ENCODE assay signal across 32 cellular contexts in the genomic region with DNA sequence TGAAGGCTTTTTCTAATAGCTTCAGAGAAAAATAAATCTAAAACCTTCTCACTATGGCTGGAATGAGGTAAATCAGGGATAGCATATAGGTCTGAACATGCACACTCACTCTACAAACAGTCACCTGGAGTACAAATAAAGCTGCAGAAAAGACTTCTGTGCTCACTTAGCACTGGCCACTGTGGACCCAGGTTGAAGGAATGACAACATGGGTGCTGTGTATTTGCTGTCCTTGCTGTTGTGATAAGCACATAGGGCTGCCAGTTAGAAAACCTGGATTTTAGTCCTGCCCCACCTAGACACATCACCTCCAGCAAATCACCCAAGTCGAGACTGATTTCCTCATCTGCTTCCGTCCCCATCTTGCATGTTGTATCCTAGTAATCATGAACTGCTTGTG. TPM values are rescaled to one million over a fixed set of nuclear protein-coding genes. Genes with fewer than 3 reads are reported as not detected.
"Had no signal": no experiment of that assay in that cellular context is flagged by ENCODE, and none has a peak within 500 bp of the region (broad histone marks: within the 10 kb centered on the region; RNA-seq: fewer than 3 reads in every experiment).

No MANE protein-coding gene starts in this region.

- H3K4me1 ChIP-seq: ascending aorta, breast epithelium, esophagus squamous epithelium, gastroesophageal sphincter, heart right ventricle had no signal

- H3K9me3 ChIP-seq: ascending aorta, breast epithelium, esophagus squamous epithelium, gastroesophageal sphincter, heart right ventricle had no signal

- H3K27me3 ChIP-seq: ascending aorta, breast epithelium, esophagus squamous epithelium, gastroesophageal sphincter, heart right ventricle had no signal

- H3K4me1 Mint-ChIP-seq: activated CD4-positive, alpha-beta T cell treated with anti-CD3 and anti-CD28 coated beads for 36 hours; activated CD4-positive, alpha-beta T cell treated with anti-CD3 and anti-CD28 coated beads, Interleukin-2, amount 10 ng/mL, durations not matched to agents 24 days and 14 days; activated naive CD4-positive, alpha-beta T cell treated with anti-CD3 and anti-CD28 coated beads, Interleukin-2, amount 10 ng/mL, durations not matched to agents 7 days and 5 days; activated naive CD8-positive, alpha-beta T cell treated with anti-CD3 and anti-CD28 coated beads, Interleukin-2, amount 10 ng/mL, durations not matched to agents 7 days and 5 days; brain; central memory CD8-positive, alpha-beta T cell had no signal

- H3K9me3 Mint-ChIP-seq: activated CD4-positive, alpha-beta memory T cell treated with anti-CD3 and anti-CD28 coated beads for 36 hours; activated CD4-positive, alpha-beta T cell treated with anti-CD3 and anti-CD28 coated beads, Interleukin-2, amount 10 ng/mL, durations not matched to agents 24 days and 14 days; activated naive CD4-positive, alpha-beta T cell treated with anti-CD3 and anti-CD28 coated beads, Interleukin-2, amount 10 ng/mL, durations not matched to agents 7 days and 5 days; activated naive CD4-positive, alpha-beta T cell treated with anti-CD3 and anti-CD28 coated beads, Interleukin-2, amount 50 U/mL, for 72 hours; activated naive CD8-positive, alpha-beta T cell treated with anti-CD3 and anti-CD28 coated beads, Interleukin-2, amount 10 ng/mL, durations not matched to agents 7 days and 5 days; activated T-helper 1 cell treated with anti-CD3 and anti-CD28 coated beads, Interleukin-12 subunit alpha, Interleukin-12 subunit beta, Interleukin-2, Interleukin-4 antibody, amounts not matched to agents 30 ng/mL and 10 ng/mL and 1 ng/mL, durations not matched to agents 14 hours and 24 hours and 36 hours; activated T-helper 2 cell treated with anti-CD3 and anti-CD28 coated beads, Interferon-gamma antibody, Interleukin-2, Interleukin-4, amounts not matched to agents 10 μg/mL and 5 μg/mL and 100 μg/mL, durations not matched to agents 14 hours and 24 hours and 36 hours; brain; central memory CD8-positive, alpha-beta T cell; dendritic cell treated with granulocyte-macrophage colony-stimulating factor and Interleukin-4, amounts not matched to agents 40 ng/mL and 50 ng/mL, for 4 days; endodermal cell had no signal

- H3K27ac ChIP-seq: ascending aorta, breast epithelium, coronary artery, dorsolateral prefrontal cortex, esophagus squamous epithelium, gastroesophageal sphincter, heart right ventricle had no signal

- H3K27me3 Mint-ChIP-seq: activated CD4-positive, alpha-beta memory T cell treated with anti-CD3 and anti-CD28 coated beads for 36 hours; activated CD4-positive, alpha-beta T cell treated with anti-CD3 and anti-CD28 coated beads for 36 hours; brain; central memory CD8-positive, alpha-beta T cell; dendritic cell treated with granulocyte-macrophage colony-stimulating factor and Interleukin-4, amounts not matched to agents 40 ng/mL and 50 ng/mL, for 4 days had no signal

- DNase-seq: activated CD4-positive, alpha-beta memory T cell treated with anti-CD3 and anti-CD28 coated beads for 36 hours; activated CD4-positive, alpha-beta T cell treated with anti-CD3 and anti-CD28 coated beads for 36 hours; activated CD4-positive, alpha-beta T cell treated with anti-CD3 and anti-CD28 coated beads, Interleukin-2, amount 10 ng/mL, durations not matched to agents 24 days and 14 days; activated CD4-positive, CD25-positive, alpha-beta regulatory T cell; activated CD4-positive, CD25-positive, alpha-beta regulatory T cell treated with anti-CD3 and anti-CD28 coated beads, Interleukin-2, amount 50 U/mL, for 72 hours; activated CD8-positive, alpha-beta memory T cell treated with anti-CD3 and anti-CD28 coated beads, Interleukin-2, amount 10 ng/mL, durations not matched to agents 7 days and 5 days; activated CD8-positive, alpha-beta memory T cell treated with anti-CD3 and anti-CD28 coated beads, Interleukin-2, amount 50 U/mL, for 4 hours; activated CD8-positive, alpha-beta T cell treated with anti-CD3 and anti-CD28 coated beads, Interleukin-2, amount 10 ng/mL, durations not matched to agents 7 days and 5 days; activated effector memory CD4-positive, alpha-beta T cell treated with anti-CD3 and anti-CD28 coated beads, Interleukin-2, amount 50 U/mL, for 16 hours; activated naive CD4-positive, alpha-beta T cell; activated naive CD4-positive, alpha-beta T cell treated with anti-CD3 and anti-CD28 coated beads, Interleukin-2, amount 10 ng/mL, durations not matched to agents 7 days and 5 days; activated naive CD8-positive, alpha-beta T cell treated with anti-CD3 and anti-CD28 coated beads, Interleukin-2, amount 10 ng/mL, durations not matched to agents 7 days and 5 days; activated T-cell treated with anti-CD3 and anti-CD28 coated beads, Interleukin-2, amount 50 U/mL, for 1 hour; activated T-cell treated with anti-CD3 and anti-CD28 coated beads, Interleukin-2, amount 50 U/mL, for 48 hours; dorsolateral prefrontal cortex; effector memory CD4-positive, alpha-beta T cell; endodermal cell; erythroblast; esophagus squamous epithelium; foreskin melanocyte; heart right ventricle; T-helper 2 cell had no signal

- H3K4me3 Mint-ChIP-seq: activated CD4-positive, alpha-beta memory T cell treated with anti-CD3 and anti-CD28 coated beads for 36 hours; activated CD4-positive, alpha-beta T cell treated with anti-CD3 and anti-CD28 coated beads for 36 hours; activated CD4-positive, alpha-beta T cell treated with anti-CD3 and anti-CD28 coated beads, Interleukin-2, amount 10 ng/mL, durations not matched to agents 24 days and 14 days; activated CD8-positive, alpha-beta memory T cell treated with anti-CD3 and anti-CD28 coated beads, Interleukin-2, amount 10 ng/mL, durations not matched to agents 7 days and 5 days; activated CD8-positive, alpha-beta T cell treated with anti-CD3 and anti-CD28 coated beads, Interleukin-2, amount 10 ng/mL, durations not matched to agents 7 days and 5 days; activated naive CD4-positive, alpha-beta T cell treated with anti-CD3 and anti-CD28 coated beads, Interleukin-2, amount 10 ng/mL, durations not matched to agents 7 days and 5 days; activated naive CD8-positive, alpha-beta T cell treated with anti-CD3 and anti-CD28 coated beads, Interleukin-2, amount 10 ng/mL, durations not matched to agents 7 days and 5 days; activated T-helper 1 cell treated with anti-CD3 and anti-CD28 coated beads, Interleukin-12 subunit alpha, Interleukin-12 subunit beta, Interleukin-2, Interleukin-4 antibody, amounts not matched to agents 30 ng/mL and 10 ng/mL and 1 ng/mL, durations not matched to agents 14 hours and 24 hours and 36 hours; brain; central memory CD8-positive, alpha-beta T cell; dendritic cell treated with granulocyte-macrophage colony-stimulating factor and Interleukin-4, amounts not matched to agents 40 ng/mL and 50 ng/mL, for 4 days; endodermal cell had no signal

- H3K27ac Mint-ChIP-seq: activated CD4-positive, alpha-beta memory T cell treated with anti-CD3 and anti-CD28 coated beads for 36 hours; activated CD4-positive, alpha-beta T cell treated with anti-CD3 and anti-CD28 coated beads for 36 hours; activated CD4-positive, alpha-beta T cell treated with anti-CD3 and anti-CD28 coated beads, Interleukin-2, amount 10 ng/mL, durations not matched to agents 24 days and 14 days; activated CD8-positive, alpha-beta memory T cell treated with anti-CD3 and anti-CD28 coated beads, Interleukin-2, amount 10 ng/mL, durations not matched to agents 7 days and 5 days; activated CD8-positive, alpha-beta T cell treated with anti-CD3 and anti-CD28 coated beads, Interleukin-2, amount 10 ng/mL, durations not matched to agents 7 days and 5 days; activated naive CD4-positive, alpha-beta T cell treated with anti-CD3 and anti-CD28 coated beads, Interleukin-2, amount 10 ng/mL, durations not matched to agents 7 days and 5 days; activated naive CD4-positive, alpha-beta T cell treated with anti-CD3 and anti-CD28 coated beads, Interleukin-2, amount 50 U/mL, for 72 hours; activated naive CD8-positive, alpha-beta T cell treated with anti-CD3 and anti-CD28 coated beads, Interleukin-2, amount 10 ng/mL, durations not matched to agents 7 days and 5 days; activated T-helper 1 cell treated with anti-CD3 and anti-CD28 coated beads, Interleukin-12 subunit alpha, Interleukin-12 subunit beta, Interleukin-2, Interleukin-4 antibody, amounts not matched to agents 30 ng/mL and 10 ng/mL and 1 ng/mL, durations not matched to agents 14 hours and 24 hours and 36 hours; activated T-helper 2 cell treated with anti-CD3 and anti-CD28 coated beads, Interferon-gamma antibody, Interleukin-2, Interleukin-4, amounts not matched to agents 10 μg/mL and 5 μg/mL and 100 μg/mL, durations not matched to agents 14 hours and 24 hours and 36 hours; brain; dendritic cell treated with granulocyte-macrophage colony-stimulating factor and Interleukin-4, amounts not matched to agents 40 ng/mL and 50 ng/mL, for 4 days; endodermal cell had no signal

- H3K4me3 ChIP-seq: ascending aorta, breast epithelium, coronary artery, dorsolateral prefrontal cortex, esophagus squamous epithelium, gastroesophageal sphincter, heart right ventricle had no signal

- ATAC-seq: activated CD4-positive, alpha-beta T cell treated with anti-CD3 and anti-CD28 coated beads for 36 hours; activated CD8-positive, alpha-beta memory T cell treated with anti-CD3 and anti-CD28 coated beads, Interleukin-2, amount 10 ng/mL, durations not matched to agents 7 days and 5 days; activated CD8-positive, alpha-beta T cell treated with anti-CD3 and anti-CD28 coated beads, Interleukin-2, amount 10 ng/mL, durations not matched to agents 7 days and 5 days; activated naive CD4-positive, alpha-beta T cell treated with anti-CD3 and anti-CD28 coated beads, Interleukin-2, amount 50 U/mL, for 72 hours; gastroesophageal sphincter; heart right ventricle had no signal

- H3K36me3 ChIP-seq: ascending aorta, breast epithelium, esophagus squamous epithelium, gastroesophageal sphincter, heart right ventricle had no signal

- H3K36me3 Mint-ChIP-seq: activated CD4-positive, alpha-beta memory T cell treated with anti-CD3 and anti-CD28 coated beads for 36 hours; activated CD8-positive, alpha-beta memory T cell treated with anti-CD3 and anti-CD28 coated beads, Interleukin-2, amount 10 ng/mL, durations not matched to agents 7 days and 5 days; activated naive CD4-positive, alpha-beta T cell treated with anti-CD3 and anti-CD28 coated beads, Interleukin-2, amount 10 ng/mL, durations not matched to agents 7 days and 5 days; activated naive CD4-positive, alpha-beta T cell treated with anti-CD3 and anti-CD28 coated beads, Interleukin-2, amount 50 U/mL, for 72 hours; activated naive CD8-positive, alpha-beta T cell treated with anti-CD3 and anti-CD28 coated beads, Interleukin-2, amount 10 ng/mL, durations not matched to agents 7 days and 5 days; brain had no signal

RNA-seq across cellular contexts. Expression of a gene that starts 51.2 kb away (rescaled TPM):
- total RNA-seq: activated CD4-positive, alpha-beta T cell treated with anti-CD3 and anti-CD28 coated beads, Interleukin-2, amount 10 ng/mL, durations not matched to agents 24 days and 14 days; activated CD8-positive, alpha-beta T cell treated with anti-CD3 and anti-CD28 coated beads, Interleukin-2, amount 10 ng/mL, durations not matched to agents 7 days and 5 days had no signal
